In genomic region chr12:49400304-49400703, GRCh38 we compare ENCODE assay signal across 1 cellular context.
TF ChIP-seq lines count a peak whose summit lies in the region.

No MANE protein-coding gene starts in this region.

TF ChIP-seq in K562, 482 proteins besides CTCF, POLR2A, EP300 and RAD21 (continued from another document and continues in another):
- TF ChIP-seq CEBPZ (IDR thresholded peaks at IDR 0.05; ENCODE audit: borderline replicate concordance, low read depth, low read length): no peak
- no peak for TF ChIP-seq GTF2F1 (IDR thresholded peaks at IDR 0.05; ENCODE audit: low read depth, low read length)
- TF ChIP-seq ZNF561 (CRISPR knock-in tag; conservative IDR thresholded peaks at IDR 0.05): no peak
- no peak for TF ChIP-seq ZNF354B (CRISPR knock-in tag; IDR thresholded peaks at IDR 0.05)
- TF ChIP-seq MAFF (IDR thresholded peaks at IDR 0.05; ENCODE audit: low read length): peak; percentile 89
- TF ChIP-seq SFPQ (IDR thresholded peaks at IDR 0.05; ENCODE audit: low read depth, low read length): no peak
- no peak for TF ChIP-seq ZNF436 (CRISPR knock-in tag; IDR thresholded peaks at IDR 0.05)
- no peak for TF ChIP-seq ASH1L (IDR thresholded peaks at IDR 0.05; ENCODE audit: borderline replicate concordance, low read depth, partially characterized antibody)
- TF ChIP-seq ZNF644 (tag; IDR thresholded peaks at IDR 0.05; ENCODE audit: low read depth): no peak
- TF ChIP-seq CHD2 (IDR thresholded peaks at IDR 0.05; ENCODE audit: low read depth, low read length): no peak
- TF ChIP-seq ZBTB7A (IDR thresholded peaks at IDR 0.05; ENCODE audit: borderline replicate concordance, control insufficient read depth, low read depth, low read length): no peak
- no peak for TF ChIP-seq BDP1 (IDR thresholded peaks at IDR 0.05; ENCODE audit: insufficient read depth, insufficient read length)
- no peak for TF ChIP-seq MAX (CRISPR knock-in tag; IDR thresholded peaks at IDR 0.05)
- TF ChIP-seq NCOR1 (IDR thresholded peaks at IDR 0.05): no peak
- no peak for TF ChIP-seq ELF1 (tag; IDR thresholded peaks at IDR 0.05)
- TF ChIP-seq SRSF9 (IDR thresholded peaks at IDR 0.05; ENCODE audit: borderline replicate concordance, low read depth, low read length): no peak
- no peak for TF ChIP-seq ZNF41 (CRISPR knock-in tag; conservative IDR thresholded peaks at IDR 0.05)
- TF ChIP-seq XRCC5 (IDR thresholded peaks at IDR 0.05; ENCODE audit: low read depth, low read length): no peak
- TF ChIP-seq ZNF57 (CRISPR knock-in tag; IDR thresholded peaks at IDR 0.05): no peak
- TF ChIP-seq HNRNPLL (IDR thresholded peaks at IDR 0.05; ENCODE audit: low read depth, low read length, poor library complexity, severe bottlenecking): no peak
- TF ChIP-seq ELK3 (CRISPR knock-in tag; IDR thresholded peaks at IDR 0.05): no peak
- TF ChIP-seq MED1 (CRISPR knock-in tag; IDR thresholded peaks at IDR 0.05; ENCODE audit: borderline replicate concordance): no peak
- 0 out of 2 replicates have a peak, but pooled peaks have one; percentile 17 for TF ChIP-seq LEF1 (IDR thresholded peaks at IDR 0.05)
- TF ChIP-seq POLR2H (tag; IDR thresholded peaks at IDR 0.05; ENCODE audit: low read depth): no peak
- no peak for TF ChIP-seq CREB3L1 (IDR thresholded peaks at IDR 0.05; ENCODE audit: borderline replicate concordance, low read depth)
- no peak for TF ChIP-seq SMARCC2 (IDR thresholded peaks at IDR 0.05; ENCODE audit: low read depth)
- TF ChIP-seq CREB3 (tag; conservative IDR thresholded peaks at IDR 0.05; ENCODE audit: low read depth): no peak
- no peak for TF ChIP-seq STAG1 (CRISPR knock-in tag; IDR thresholded peaks at IDR 0.05; ENCODE audit: borderline replicate concordance)
- no peak for TF ChIP-seq ZNF398 (CRISPR knock-in tag; IDR thresholded peaks at IDR 0.05)
- TF ChIP-seq ZNF217 (CRISPR knock-in tag; IDR thresholded peaks at IDR 0.05): no peak
- TF ChIP-seq ZEB2 (IDR thresholded peaks at IDR 0.05): peak; percentile 79; the same call in 1 of the 2 replicates
- TF ChIP-seq ZHX1 (conservative IDR thresholded peaks at IDR 0.05; ENCODE audit: low read length): no peak
- TF ChIP-seq CREM (IDR thresholded peaks at IDR 0.05; ENCODE audit: low read depth): 0 out of 2 replicates have a peak, but pooled peaks have one; percentile 14
- no peak for TF ChIP-seq ZNF124 (CRISPR knock-in tag; IDR thresholded peaks at IDR 0.05)
- no peak for TF ChIP-seq BRF1 (IDR thresholded peaks at IDR 0.05; ENCODE audit: borderline replicate concordance, extremely low read depth, insufficient read length)
- no peak for TF ChIP-seq KLF10 (CRISPR knock-in tag; IDR thresholded peaks at IDR 0.05)
- peak; percentile 50; the same call in 1 of the 2 replicates for TF ChIP-seq ATF3 (IDR thresholded peaks at IDR 0.05)
- TF ChIP-seq ATF3 (CRISPR knock-in tag; conservative IDR thresholded peaks at IDR 0.05): no peak
- TF ChIP-seq HNRNPUL1 (IDR thresholded peaks at IDR 0.05; ENCODE audit: low read length): no peak
- TF ChIP-seq KDM5B (IDR thresholded peaks at IDR 0.05; ENCODE audit: insufficient replicate concordance, low read depth, low read length): no peak
- TF ChIP-seq U2AF2 (optimal IDR thresholded peaks at IDR 0.05; ENCODE audit: low read depth, low read length): no peak
- no peak for TF ChIP-seq NFIX (CRISPR knock-in tag; IDR thresholded peaks at IDR 0.05; ENCODE audit: low read depth)
- TF ChIP-seq C11orf30 (IDR thresholded peaks at IDR 0.05; ENCODE audit: low read depth): peak; percentile 99
- TF ChIP-seq MYBL2 (IDR thresholded peaks at IDR 0.05; ENCODE audit: low read depth): no peak
- TF ChIP-seq MYBL2 (CRISPR knock-in tag; IDR thresholded peaks at IDR 0.05; ENCODE audit: borderline replicate concordance): no peak
- no peak for TF ChIP-seq HDAC8 (tag; IDR thresholded peaks at IDR 0.05)
- no peak for TF ChIP-seq NFXL1 (CRISPR knock-in tag; IDR thresholded peaks at IDR 0.05)
- TF ChIP-seq HIVEP1 (CRISPR knock-in tag; IDR thresholded peaks at IDR 0.05): no peak
- TF ChIP-seq NELFE (IDR thresholded peaks at IDR 0.05; ENCODE audit: insufficient read depth, insufficient read length): no peak
- no peak for TF ChIP-seq STAT5A (IDR thresholded peaks at IDR 0.05; ENCODE audit: borderline replicate concordance, low read length)
- TF ChIP-seq GATAD2B (IDR thresholded peaks at IDR 0.05; ENCODE audit: borderline replicate concordance): no peak
- TF ChIP-seq NONO (IDR thresholded peaks at IDR 0.05; ENCODE audit: low read depth in 2 of 2, low read length in 1 of 2): no peak
- no peak for TF ChIP-seq SMARCB1 (IDR thresholded peaks at IDR 0.05; ENCODE audit: insufficient read length, low read depth)
- no peak for TF ChIP-seq WHSC1 (IDR thresholded peaks at IDR 0.05; ENCODE audit: low read length)
- TF ChIP-seq ARNT (IDR thresholded peaks at IDR 0.05): 0 out of 4 replicates have a peak, but pooled peaks of 1 of the 2 experiments have one; percentile 46
- no peak for TF ChIP-seq DDX20 (tag; IDR thresholded peaks at IDR 0.05; ENCODE audit: low read depth)
- TF ChIP-seq ZNF589 (CRISPR knock-in tag; IDR thresholded peaks at IDR 0.05; ENCODE audit: low read depth): 0 out of 2 replicates have a peak, but pooled peaks have one; percentile 22
- TF ChIP-seq TSC22D4 (tag; IDR thresholded peaks at IDR 0.05): no peak
- no peak for TF ChIP-seq ZNF165 (CRISPR knock-in tag; IDR thresholded peaks at IDR 0.05; ENCODE audit: borderline replicate concordance)
- no peak for TF ChIP-seq ZNF263 (CRISPR knock-in tag; IDR thresholded peaks at IDR 0.05; ENCODE audit: borderline replicate concordance)
- no peak for TF ChIP-seq ZNF140 (CRISPR knock-in tag; IDR thresholded peaks at IDR 0.05)
- TF ChIP-seq KDM1A (IDR thresholded peaks at IDR 0.05): peak in 1 of 2 experiments; percentile 72; a peak in 2 of 4 replicates
- no peak for TF ChIP-seq GABPB1 (CRISPR knock-in tag; IDR thresholded peaks at IDR 0.05)
